Comparison of ENCODE assay signal across 8 cellular contexts in genomic region chr4:40193018-40193571, GRCh38. TPM values are rescaled to one million over a fixed set of nuclear protein-coding genes. Genes with fewer than 3 reads are reported as not detected.
DNase-seq lines count a peak whose midpoint lies in the region; ATAC-seq and TF ChIP-seq lines count a peak whose summit lies in the region.

No MANE protein-coding gene starts in this region.

- H3K9me3 ChIP-seq in hepatocyte (ENCODE audit: low read depth): no peaks in the 10 kb centered on the region

- DNase-seq in GM13977 (ENCODE audit: low spot score) (no peak), NAMALWA (ENCODE audit: low spot score) (peak; percentile 89), hepatocyte (ENCODE audit: low spot score) (peak; percentile 32), NCI-H345 treated with DMSO at 0.1 percent for 48 hours (lab: John Stamatoyannopoulos, UW; ENCODE audit: unreplicated experiment) (no peak), UCSD-AML1 (lab: John Stamatoyannopoulos, UW; ENCODE audit: unreplicated experiment) (no peak), amygdala (lab: John Stamatoyannopoulos, UW) (no peak)
- no peak for DNase-seq in effector CD8-positive, alpha-beta T cell (lab: John Stamatoyannopoulos, UW)

- peaks cover 19% of the 10 kb centered on the region for H3K4me1 ChIP-seq in hepatocyte (ENCODE audit: insufficient read depth)

- no peaks in the 10 kb centered on the region for H3K79me2 ChIP-seq in hepatocyte

- 49% methylated on average over 10 of the region's 11 CpGs for WGBS in hepatocyte (ENCODE audit: low lambda C conversion rate, missing lambda C conversion rate)

- H3K4me2 ChIP-seq in hepatocyte: no peak overlapping the region

- no peaks in the 10 kb centered on the region for H3K27me3 ChIP-seq in hepatocyte

- no peaks in the 10 kb centered on the region for H4K20me1 ChIP-seq in hepatocyte (ENCODE audit: insufficient read depth, poor library complexity, severe bottlenecking)

- peak; percentile 25 for ATAC-seq in GM21576 (IDR thresholded peaks at IDR 0.05; ENCODE audit: unreplicated experiment)

- peak; percentile 2 for TF ChIP-seq CTCF in GM13977 (IDR thresholded peaks at IDR 0.05; ENCODE audit: extremely low read depth, insufficient read depth, missing control alignments)
- no peak for TF ChIP-seq CTCF in hepatocyte (IDR thresholded peaks at IDR 0.05; ENCODE audit: poor library complexity)

- H3K27ac ChIP-seq in hepatocyte: no peak overlapping the region

- no peaks in the 10 kb centered on the region for H3K36me3 ChIP-seq in hepatocyte (replicated peaks; ENCODE audit: insufficient read depth, low read depth)

- no peak overlapping the region for H2AFZ ChIP-seq in hepatocyte

- no peak overlapping the region for H3K4me3 ChIP-seq in hepatocyte

- H3K9me2 ChIP-seq in hepatocyte (replicated peaks; ENCODE audit: insufficient read depth): no peaks in the 10 kb centered on the region

- in situ Hi-C loops in GM13977 (cut with MboI; ENCODE audit: low pct_unique_long_range_greater_than_20kb, low sequenced_read_pairs, unreplicated experiment): no loop called here

RNA-seq across cellular contexts. Expression of gene RHOH, which starts 3.7 kb away (rescaled TPM):
- 0.36 TPM in 1 of 2 replicates, not detected in the other for total RNA-seq in hepatocyte
- polyA plus RNA-seq in hepatocyte: not detected in 2 replicates

Comparison
In these comparisons a context has a peak if more than half of its experiments do, and no peak if none do; other contexts are left out.
1. DNase-seq: peak in NAMALWA (single experiment) and hepatocyte (single experiment); none in GM13977 (single experiment), NCI-H345 treated with DMSO at 0.1 percent for 48 hours (single experiment), UCSD-AML1 (single experiment), amygdala (0 of 56) and effector CD8-positive, alpha-beta T cell (single experiment).